Comparison of ENCODE assay signal across 8 cellular contexts in genomic region chr19:41753159-41753558, GRCh38.
A peak's percentile ranks its signal among the peaks of the same experiment; 100 is the strongest.
DNase-seq lines count a peak whose midpoint lies in the region; ATAC-seq and TF ChIP-seq lines count a peak whose summit lies in the region.

No MANE protein-coding gene starts in this region.

- H3K27me3 ChIP-seq in GM06990 (replicated peaks; ENCODE audit: control insufficient read depth, insufficient read depth, low read length): peaks cover 3% of the 10 kb centered on the region; the same call in 1 of the 2 replicates

- DNase-seq in GM06990 (ENCODE audit: extremely low read depth, insufficient read length) (peak; percentile 44), NB4 (ENCODE audit: low read depth) (peak; percentile 57), coronary artery (ENCODE audit: low spot score) (no peak), midbrain (lab: John Stamatoyannopoulos, UW) (peak; percentile 22), SKM-1 (lab: John Stamatoyannopoulos, UW; ENCODE audit: unreplicated experiment) (no peak)
- peak; percentile 77 to 84 for DNase-seq in activated CD4-positive, alpha-beta T cell treated with anti-CD3 and anti-CD28 coated beads for 4 hours
- DNase-seq in stimulated activated naive CD8-positive, alpha-beta T cell treated with anti-CD3 and anti-CD28 coated beads, Interleukin-15, Interleukin-2, amounts not matched to agents 100 U/mL and 50 U/mL, for 24 hours: peak; percentile 86

- TF ChIP-seq POLR2A in NB4 (IDR thresholded peaks at IDR 0.05; ENCODE audit: extremely low read depth, insufficient read length): no peak

- H3K4me3 ChIP-seq in GM06990 (replicated peaks; ENCODE audit: low read depth, low read length) (no peak overlapping the region), NB4 (ENCODE audit: low read depth, low read length) (no peak overlapping the region), coronary artery (no peak overlapping the region)

- no peaks in the 10 kb centered on the region for H3K36me3 ChIP-seq in GM06990 (ENCODE audit: control insufficient read depth, insufficient read depth, low read length)

- peak; percentile 53 for ATAC-seq in stimulated activated naive CD8-positive, alpha-beta T cell treated with anti-CD3 and anti-CD28 coated beads, Interleukin-15, Interleukin-2, amounts not matched to agents 100 U/mL and 50 U/mL, for 24 hours
- ATAC-seq in GM21528 (IDR thresholded peaks at IDR 0.05; ENCODE audit: low FRiP score, unreplicated experiment): no peak

- H3K27ac ChIP-seq in coronary artery: no peak overlapping the region

- TF ChIP-seq CTCF in GM06990 (IDR thresholded peaks at IDR 0.05; ENCODE audit: insufficient read depth, low read length, poor library complexity, severe bottlenecking) (peak; percentile 92), NB4 (IDR thresholded peaks at IDR 0.05; ENCODE audit: low read depth, low read length) (peak; percentile 69), coronary artery (IDR thresholded peaks at IDR 0.05) (peak; percentile 31)

Comparison
In these comparisons a context has a peak if more than half of its experiments do, and no peak if none do; other contexts are left out.
1. DNase-seq: peak in GM06990 (single experiment), NB4 (single experiment), activated CD4-positive, alpha-beta T cell treated with anti-CD3 and anti-CD28 coated beads for 4 hours (2 of 2), midbrain (single experiment) and stimulated activated naive CD8-positive, alpha-beta T cell treated with anti-CD3 and anti-CD28 coated beads, Interleukin-15, Interleukin-2, amounts not matched to agents 100 U/mL and 50 U/mL, for 24 hours (single experiment); none in coronary artery (single experiment) and SKM-1 (single experiment).
2. CTCF ChIP-seq: peak in every context shown above with its lines; median percentile 92 in GM06990; 69 in NB4; 31 in coronary artery.